ENCODE assay signal across 8 cellular contexts in genomic region chr15:72112111-72112510, GRCh38.
"Had no signal": no experiment of that assay in that cellular context is flagged by ENCODE, and none has a peak within 500 bp of the region (broad histone marks: within the 10 kb centered on the region; RNA-seq: fewer than 3 reads in every experiment).

No MANE protein-coding gene starts in this region.

- H3K27ac ChIP-seq: epithelial cell of prostate had no signal

- ATAC-seq: activated CD8-positive, alpha-beta T cell treated with anti-CD3 and anti-CD28 coated beads for 36 hours; stimulated activated memory B cell treated with anti-CD40 and anti-IgM and Interleukin-4, amounts not matched to agents 10 μg/mL and 1 μg/mL and 100 μg/mL, for 72 hours; T-helper 17 cell had no signal

- DNase-seq: activated CD4-positive, alpha-beta T cell treated with anti-CD3 and anti-CD28 coated beads for 48 hours; activated CD8-positive, alpha-beta memory T cell treated with anti-CD3 and anti-CD28 coated beads, Interleukin-2, amount 50 U/mL, for 4 hours; activated CD8-positive, alpha-beta T cell treated with anti-CD3 and anti-CD28 coated beads for 36 hours; activated naive CD8-positive, alpha-beta T cell treated with anti-CD3 and anti-CD28 coated beads for 36 hours; hippocampal formation; T-helper 17 cell had no signal
